In genomic region chr2:39805936-39806608, GRCh38 we compare ENCODE assay signal across 1 cellular context.
TF ChIP-seq lines count a peak whose summit lies in the region.

No MANE protein-coding gene starts in this region.

TF ChIP-seq in GM23338, 12 proteins besides CTCF, POLR2A, EP300 and RAD21 (continued from another document):
- TF ChIP-seq, protein P1, sequence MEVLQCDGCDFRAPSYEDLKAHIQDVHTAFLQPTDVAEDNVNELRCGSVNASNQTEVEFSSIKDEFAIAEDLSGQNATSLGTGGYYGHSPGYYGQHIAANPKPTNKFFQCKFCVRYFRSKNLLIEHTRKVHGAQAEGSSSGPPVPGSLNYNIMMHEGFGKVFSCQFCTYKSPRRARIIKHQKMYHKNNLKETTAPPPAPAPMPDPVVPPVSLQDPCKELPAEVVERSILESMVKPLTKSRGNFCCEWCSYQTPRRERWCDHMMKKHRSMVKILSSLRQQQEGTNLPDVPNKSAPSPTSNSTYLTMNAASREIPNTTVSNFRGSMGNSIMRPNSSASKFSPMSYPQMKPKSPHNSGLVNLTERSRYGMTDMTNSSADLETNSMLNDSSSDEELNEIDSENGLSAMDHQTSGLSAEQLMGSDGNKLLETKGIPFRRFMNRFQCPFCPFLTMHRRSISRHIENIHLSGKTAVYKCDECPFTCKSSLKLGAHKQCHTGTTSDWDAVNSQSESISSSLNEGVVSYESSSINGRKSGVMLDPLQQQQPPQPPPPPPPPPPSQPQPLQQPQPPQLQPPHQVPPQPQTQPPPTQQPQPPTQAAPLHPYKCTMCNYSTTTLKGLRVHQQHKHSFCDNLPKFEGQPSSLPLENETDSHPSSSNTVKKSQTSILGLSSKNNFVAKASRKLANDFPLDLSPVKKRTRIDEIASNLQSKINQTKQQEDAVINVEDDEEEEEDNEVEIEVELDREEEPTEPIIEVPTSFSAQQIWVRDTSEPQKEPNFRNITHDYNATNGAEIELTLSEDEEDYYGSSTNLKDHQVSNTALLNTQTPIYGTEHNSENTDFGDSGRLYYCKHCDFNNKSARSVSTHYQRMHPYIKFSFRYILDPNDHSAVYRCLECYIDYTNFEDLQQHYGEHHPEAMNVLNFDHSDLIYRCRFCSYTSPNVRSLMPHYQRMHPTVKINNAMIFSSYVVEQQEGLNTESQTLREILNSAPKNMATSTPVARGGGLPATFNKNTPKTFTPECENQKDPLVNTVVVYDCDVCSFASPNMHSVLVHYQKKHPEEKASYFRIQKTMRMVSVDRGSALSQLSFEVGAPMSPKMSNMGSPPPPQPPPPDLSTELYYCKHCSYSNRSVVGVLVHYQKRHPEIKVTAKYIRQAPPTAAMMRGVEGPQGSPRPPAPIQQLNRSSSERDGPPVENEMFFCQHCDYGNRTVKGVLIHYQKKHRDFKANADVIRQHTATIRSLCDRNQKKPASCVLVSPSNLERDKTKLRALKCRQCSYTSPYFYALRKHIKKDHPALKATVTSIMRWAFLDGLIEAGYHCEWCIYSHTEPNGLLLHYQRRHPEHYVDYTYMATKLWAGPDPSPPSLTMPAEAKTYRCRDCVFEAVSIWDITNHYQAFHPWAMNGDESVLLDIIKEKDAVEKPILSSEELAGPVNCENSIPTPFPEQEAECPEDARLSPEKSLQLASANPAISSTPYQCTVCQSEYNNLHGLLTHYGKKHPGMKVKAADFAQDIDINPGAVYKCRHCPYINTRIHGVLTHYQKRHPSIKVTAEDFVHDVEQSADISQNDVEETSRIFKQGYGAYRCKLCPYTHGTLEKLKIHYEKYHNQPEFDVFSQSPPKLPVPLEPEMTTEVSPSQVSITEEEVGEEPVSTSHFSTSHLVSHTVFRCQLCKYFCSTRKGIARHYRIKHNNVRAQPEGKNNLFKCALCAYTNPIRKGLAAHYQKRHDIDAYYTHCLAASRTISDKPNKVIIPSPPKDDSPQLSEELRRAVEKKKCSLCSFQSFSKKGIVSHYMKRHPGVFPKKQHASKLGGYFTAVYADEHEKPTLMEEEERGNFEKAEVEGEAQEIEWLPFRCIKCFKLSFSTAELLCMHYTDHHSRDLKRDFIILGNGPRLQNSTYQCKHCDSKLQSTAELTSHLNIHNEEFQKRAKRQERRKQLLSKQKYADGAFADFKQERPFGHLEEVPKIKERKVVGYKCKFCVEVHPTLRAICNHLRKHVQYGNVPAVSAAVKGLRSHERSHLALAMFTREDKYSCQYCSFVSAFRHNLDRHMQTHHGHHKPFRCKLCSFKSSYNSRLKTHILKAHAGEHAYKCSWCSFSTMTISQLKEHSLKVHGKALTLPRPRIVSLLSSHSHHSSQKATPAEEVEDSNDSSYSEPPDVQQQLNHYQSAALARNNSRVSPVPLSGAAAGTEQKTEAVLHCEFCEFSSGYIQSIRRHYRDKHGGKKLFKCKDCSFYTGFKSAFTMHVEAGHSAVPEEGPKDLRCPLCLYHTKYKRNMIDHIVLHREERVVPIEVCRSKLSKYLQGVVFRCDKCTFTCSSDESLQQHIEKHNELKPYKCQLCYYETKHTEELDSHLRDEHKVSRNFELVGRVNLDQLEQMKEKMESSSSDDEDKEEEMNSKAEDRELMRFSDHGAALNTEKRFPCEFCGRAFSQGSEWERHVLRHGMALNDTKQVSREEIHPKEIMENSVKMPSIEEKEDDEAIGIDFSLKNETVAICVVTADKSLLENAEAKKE (CRISPR knock-in tag; IDR thresholded peaks at IDR 0.05): no peak
- TF ChIP-seq EZH2phosphoT487 (IDR thresholded peaks at IDR 0.05; ENCODE audit: unreplicated experiment) (no peak), NANOG (IDR thresholded peaks at IDR 0.05; ENCODE audit: borderline replicate concordance) (no peak), CREB1 (CRISPR knock-in tag; IDR thresholded peaks at IDR 0.05; ENCODE audit: low read depth) (no peak), ZNF114 (CRISPR knock-in tag; IDR thresholded peaks at IDR 0.05) (no peak)
